ENCODE assay signal across 17 cellular contexts in genomic region chr21:39429445-39429844, GRCh38. TPM values are rescaled to one million over a fixed set of nuclear protein-coding genes. Genes with fewer than 3 reads are reported as not detected.
A peak's percentile ranks its signal among the peaks of the same experiment; 100 is the strongest.
DNase-seq lines count a peak whose midpoint lies in the region; ATAC-seq, FAIRE-seq and TF ChIP-seq lines count a peak whose summit lies in the region.
"Had no signal": no experiment of that assay in that cellular context is flagged by ENCODE, and none has a peak within 500 bp of the region (broad histone marks: within the 10 kb centered on the region; RNA-seq: fewer than 3 reads in every experiment).

No MANE protein-coding gene starts in this region.

- no peak overlapping the region for H2BK120ac ChIP-seq in H1 (replicated peaks; ENCODE audit: low read depth, low read length)

- WGBS in right cardiac atrium, result 95% methylated on average over 2 of the region's 2 CpGs
- WGBS in H1 (ENCODE audit: extremely low coverage in 1 of 2, insufficient coverage in 1 of 2, insufficient read length in 1 of 2, insufficient replicate concordance in 2 of 2, low coverage in 1 of 2, low lambda C conversion rate in 2 of 2, missing lambda C conversion rate in 1 of 2), 2 experiments, result 95% methylated on average over 2 of the region's 2 CpGs; no CpG with 5 or more reads in 1 of the 2 experiments

- TF ChIP-seq RAD21 in H1 (IDR thresholded peaks at IDR 0.05 in 1 of 2, conservative IDR thresholded peaks at IDR 0.05 in 1 of 2; ENCODE audit: low read depth in 2 of 2, low read length in 2 of 2), result no peak

- no peak overlapping the region for H3K9ac ChIP-seq in H1 (replicated peaks in 1 of 4; ENCODE audit: extremely low read depth in 1 of 4, low read depth in 3 of 4, low read length in 3 of 4)
- H3K9ac ChIP-seq: BLaER1 had no signal

- H3K4me3 Mint-ChIP-seq in CD8-positive, alpha-beta memory T cell, result no peak overlapping the region
- H3K4me3 Mint-ChIP-seq: CD14-positive monocyte; CD4-positive, alpha-beta memory T cell had no signal

- 0 out of 2 replicates have a peak overlapping the region, but pooled peaks have one; percentile 36 for H2BK15ac ChIP-seq in H1 (ENCODE audit: low read length)

- 0 out of 2 replicates have a peak overlapping the region, but pooled peaks have one; percentile 26 for H2BK5ac ChIP-seq in H1 (ENCODE audit: low read depth, low read length)

- H3K36me3 Mint-ChIP-seq in CD8-positive, alpha-beta memory T cell, result no peaks in the 10 kb centered on the region
- H3K36me3 Mint-ChIP-seq: CD14-positive monocyte; CD4-positive, alpha-beta memory T cell had no signal

- H3K4me2 ChIP-seq in H1 (ENCODE audit: insufficient read depth in 1 of 2, low read depth in 2 of 2, low read length in 2 of 2), result no peak overlapping the region
- H3K4me2 ChIP-seq: BLaER1 had no signal

- no peaks in the 10 kb centered on the region for H3K79me1 ChIP-seq in H1 (ENCODE audit: low read depth, low read length)

- H4K20me1 ChIP-seq in H1 (replicated peaks in 1 of 2; ENCODE audit: control insufficient read depth in 1 of 2, insufficient read depth in 2 of 2, low read length in 2 of 2), result no peaks in the 10 kb centered on the region
- H4K20me1 ChIP-seq: BLaER1 had no signal

- H3K4me1 ChIP-seq in cardiac muscle cell (ENCODE audit: low read depth), result peaks cover 11% of the 10 kb centered on the region
- H3K4me1 ChIP-seq in right cardiac atrium (ENCODE audit: control insufficient read depth, insufficient read depth, low read length), result no peaks in the 10 kb centered on the region
- H3K4me1 ChIP-seq in H1 (replicated peaks in 1 of 4; ENCODE audit: control insufficient read depth in 3 of 4, insufficient read depth in 4 of 4, low read length in 3 of 4), result peaks cover 0 to 10% (median 5%) of the 10 kb centered on the region in 4 experiments; a peak in 4 of 7 replicates
- H3K4me1 ChIP-seq in CD8-positive, alpha-beta memory T cell (ENCODE audit: insufficient read depth, low read length), result no peaks in the 10 kb centered on the region
- H3K4me1 ChIP-seq: BLaER1 had no signal

- no peak overlapping the region for H2AFZ ChIP-seq in H1 (ENCODE audit: low read length)

- H2BK12ac ChIP-seq in H1 (ENCODE audit: low read depth, low read length), result peak overlapping the region; percentile 4; the same call in 1 of the 2 replicates

- H3K36me3 ChIP-seq in cardiac muscle cell (no peaks in the 10 kb centered on the region), H1 (ENCODE audit: control insufficient read depth in 2 of 4, insufficient read depth in 4 of 4, low read length in 3 of 4) (no peaks in the 10 kb centered on the region)
- H3K36me3 ChIP-seq in CD8-positive, alpha-beta memory T cell (ENCODE audit: insufficient read depth, low read length), result no peaks in the 10 kb centered on the region
- H3K36me3 ChIP-seq: BLaER1 had no signal

- H3K4me3 ChIP-seq in cardiac muscle cell (no peak overlapping the region), right cardiac atrium (ENCODE audit: low read length) (no peak overlapping the region), H1 (ENCODE audit: extremely low read depth in 1 of 4, insufficient read depth in 2 of 4, low read depth in 3 of 4, low read length in 4 of 4) (no peak overlapping the region)
- no peak overlapping the region for H3K4me3 ChIP-seq in CD8-positive, alpha-beta memory T cell (ENCODE audit: low read length)
- H3K4me3 ChIP-seq: BLaER1 had no signal

- H3K56ac ChIP-seq in H1 (replicated peaks; ENCODE audit: insufficient read length, low read depth, low read length), result no peak overlapping the region

- H2AK5ac ChIP-seq in H1 (ENCODE audit: low read depth, low read length), result no peak overlapping the region

- H3K27ac ChIP-seq in cardiac muscle cell (peak overlapping the region; percentile 74), right cardiac atrium (ENCODE audit: low read length) (no peak overlapping the region), H1 (ENCODE audit: low read depth, low read length) (no peak overlapping the region)
- no peak overlapping the region for H3K27ac ChIP-seq in CD8-positive, alpha-beta memory T cell (ENCODE audit: low read depth, low read length)
- H3K27ac ChIP-seq: BLaER1 had no signal

- no peak overlapping the region for H3K27ac Mint-ChIP-seq in CD8-positive, alpha-beta memory T cell
- H3K27ac Mint-ChIP-seq: CD14-positive monocyte; CD4-positive, alpha-beta memory T cell had no signal

- H4K8ac ChIP-seq in H1 (ENCODE audit: extremely low read depth, insufficient read depth, low read length), result no peak overlapping the region

- no peaks in the 10 kb centered on the region for H3K4me1 Mint-ChIP-seq in CD8-positive, alpha-beta memory T cell
- H3K4me1 Mint-ChIP-seq: CD14-positive monocyte; CD4-positive, alpha-beta memory T cell had no signal

- no peak for TF ChIP-seq EP300 in H1 (IDR thresholded peaks at IDR 0.05; ENCODE audit: borderline replicate concordance in 1 of 2, low read depth in 2 of 2, low read length in 2 of 2)

- H3K23me2 ChIP-seq in H1 (ENCODE audit: low read depth, low read length), result no peaks in the 10 kb centered on the region; the same call in 1 of the 2 replicates

- H3K18ac ChIP-seq in H1 (ENCODE audit: extremely low read depth, low read length), result no peak overlapping the region

- no peaks in the 10 kb centered on the region for H3K9me3 ChIP-seq in cardiac muscle cell (ENCODE audit: low read depth)
- no peaks in the 10 kb centered on the region for H3K9me3 ChIP-seq in right cardiac atrium (ENCODE audit: control insufficient read depth, low read length)
- H3K9me3 ChIP-seq in H1 (ENCODE audit: insufficient read depth in 2 of 2, low read depth in 1 of 2, low read length in 1 of 2), result no peaks in the 10 kb centered on the region
- no peaks in the 10 kb centered on the region for H3K9me3 ChIP-seq in CD8-positive, alpha-beta memory T cell (ENCODE audit: low read length)
- H3K9me3 ChIP-seq: BLaER1 had no signal

- FAIRE-seq in H1 (lab: Jason Lieb, UNC), result no peak

- no peak overlapping the region for H4K5ac ChIP-seq in H1 (ENCODE audit: insufficient read length, low read depth, low read length)

- no peaks in the 10 kb centered on the region for H3K9me3 Mint-ChIP-seq in CD8-positive, alpha-beta memory T cell
- H3K9me3 Mint-ChIP-seq: CD14-positive monocyte; CD4-positive, alpha-beta memory T cell; H9 had no signal

- no peak overlapping the region for H3K4ac ChIP-seq in H1 (replicated peaks; ENCODE audit: insufficient read length, low read depth, low read length)

- H2BK20ac ChIP-seq in H1 (ENCODE audit: low read length), result no peak overlapping the region

- ATAC-seq in right cardiac atrium (no peak), SK-N-SH treated with all-trans-retinoic acid at 6 μM for 48 hours (no peak), GM18520 (IDR thresholded peaks at IDR 0.05; ENCODE audit: unreplicated experiment) (no peak)

- no peak overlapping the region for H3K23ac ChIP-seq in H1 (ENCODE audit: insufficient read length)

- H4K91ac ChIP-seq in H1 (replicated peaks; ENCODE audit: insufficient read length, low read length), result no peak overlapping the region

- intact Hi-C loops in right cardiac atrium (cut with DNase I), result no loop called here

- H3K27me3 ChIP-seq in cardiac muscle cell, result no peaks in the 10 kb centered on the region
- no peaks in the 10 kb centered on the region for H3K27me3 ChIP-seq in right cardiac atrium (ENCODE audit: control insufficient read depth, insufficient read depth)
- H3K27me3 ChIP-seq in H1 (replicated peaks in 1 of 4; ENCODE audit: control insufficient read depth in 3 of 4, extremely low read depth in 1 of 4, insufficient read depth in 3 of 4, low read length in 3 of 4), result no peaks in the 10 kb centered on the region; a peak in 1 of 7 replicates
- H3K27me3 ChIP-seq in CD8-positive, alpha-beta memory T cell (ENCODE audit: insufficient read depth, low read length, poor library complexity, severe bottlenecking), result no peaks in the 10 kb centered on the region
- H3K27me3 ChIP-seq: BLaER1 had no signal

- no peak for DNase-seq in cardiac muscle cell (ENCODE audit: low read depth in 1 of 2, low spot score in 1 of 2)
- DNase-seq in right cardiac atrium, result no peak
- peak; percentile 38 for DNase-seq in amniotic epithelial cell (ENCODE audit: low read depth)
- DNase-seq in H1 (ENCODE audit: low read depth in 1 of 2, low spot score in 2 of 2), result no peak
- peak; percentile 49 for DNase-seq in renal cortical epithelial cell (ENCODE audit: low read depth)
- no peak for DNase-seq in CD8-positive, alpha-beta memory T cell
- DNase-seq: 8988T; Calu3; CD4-positive, alpha-beta memory T cell; DMS79 treated with DMSO at 0.1 percent for 48 hours; GF-D8; GOT3; H9 had no signal

- no peaks in the 10 kb centered on the region for H3K79me2 ChIP-seq in H1 (ENCODE audit: control insufficient read depth in 1 of 2, insufficient read depth in 2 of 2, low read length in 2 of 2)

- no peak for TF ChIP-seq POLR2A in H1 (IDR thresholded peaks at IDR 0.05; ENCODE audit: control extremely low read depth in 1 of 2, low read depth in 2 of 2, low read length in 2 of 2)

- TF ChIP-seq CTCF in cardiac muscle cell (IDR thresholded peaks at IDR 0.05; ENCODE audit: low read depth, low read length), result no peak
- no peak for TF ChIP-seq CTCF in H1 (IDR thresholded peaks at IDR 0.05; ENCODE audit: control extremely low read depth in 1 of 3, insufficient read depth in 1 of 3, low read depth in 1 of 3, low read length in 3 of 3)

- CTCF ChIA-PET in H1 (lab: Charles Lee; ENCODE audit: partially characterized antibody), result interaction anchor here (0.6 to 5.5 kb wide), 4 partner anchors 8 to 297 kb away, joined by 3 to 54 read pairs (median 6); no protein-coding TSS in a partner anchor
- CTCF ChIA-PET in CD8-positive, alpha-beta memory T cell (lab: Charles Lee), result no interaction called here

- POLR2A ChIA-PET in H1 (lab: Charles Lee; ENCODE audit: partially characterized antibody), result interaction anchor here (1.4 to 1.7 kb wide), 3 partner anchors 10 to 16 kb away, joined by 4 to 6 read pairs (median 4); no protein-coding TSS in a partner anchor
- POLR2A ChIA-PET in CD8-positive, alpha-beta memory T cell (lab: Charles Lee), result no interaction called here

- peaks cover 8 to 12% of the 10 kb centered on the region in 2 donors for H3K27me3 Mint-ChIP-seq in CD8-positive, alpha-beta memory T cell

- no peak overlapping the region for H3K14ac ChIP-seq in H1 (ENCODE audit: insufficient read length)

RNA-seq across cellular contexts. Expression of gene LCA5L, which starts 16.1 kb away (rescaled TPM):
- total RNA-seq in cardiac muscle cell, result 2.0 and 2.9 TPM in 2 replicates
- polyA plus RNA-seq in cardiac muscle cell, result 3.4 and 5.0 TPM in 2 replicates
- 1 to 10 TPM in 3 of 4 donors, under 1 TPM in 1; 0.59 to 1.3 (median 1.2) TPM for total RNA-seq in right cardiac atrium
- 0.50 TPM for polyA plus RNA-seq in right cardiac atrium
- 0.57 and 0.84 TPM in 2 replicates for total RNA-seq in H1 (2021; fragmentation: NEBNext Ultra II Directional; extraction: Animal tissue kit (Norgen Biotek cat#: 25700))
- polyA plus RNA-seq in H1 (2011; rRNA removed), result 0.11 and 0.20 TPM in 2 replicates
- 0.26 TPM for polyA plus RNA-seq in H1 (2011; cell fraction: cytosol; rRNA removed)
- 0.37 TPM for polyA plus RNA-seq in H1 (2011; cell fraction: nucleus; rRNA removed)
- 0.17 to 0.66 TPM (median 0.45 TPM) in 4 replicates for polyA plus RNA-seq in H1 (2012, experiment 1 of 2)
- polyA plus RNA-seq in H1 (2012, experiment 2 of 2), result not detected
- polyA plus RNA-seq in H1 (2013, experiment 1 of 2), result 0.65 TPM
- polyA plus RNA-seq in H1 (2013, experiment 2 of 2), result 0.61 TPM
- polyA minus RNA-seq in H1 (2011; rRNA and poly(A)+ RNA removed), result 0.24 and 0.38 TPM in 2 replicates
- not detected for polyA minus RNA-seq in H1 (2011; cell fraction: cytosol; rRNA and poly(A)+ RNA removed)
- not detected for polyA minus RNA-seq in H1 (2011; cell fraction: nucleus; rRNA and poly(A)+ RNA removed)
- 3.1 and 3.6 TPM in 2 replicates for total RNA-seq in renal cortical epithelial cell
- total RNA-seq in CD8-positive, alpha-beta memory T cell, result under 1 TPM; 0.13 to 0.33 TPM
- 0.25 TPM for polyA plus RNA-seq in CD8-positive, alpha-beta memory T cell
- total RNA-seq: CD4-positive, alpha-beta memory T cell had no signal
- polyA plus RNA-seq: CD14-positive monocyte; CD4-positive, alpha-beta memory T cell had no signal

RNA-seq across cellular contexts. Expression of gene SH3BGR, which starts 22.3 kb away (rescaled TPM):
- total RNA-seq in cardiac muscle cell (116 and 168 TPM in 2 replicates), right cardiac atrium (10 to 100 TPM; 89.1 to 95.8 (median 93.5) TPM), renal cortical epithelial cell (2.1 TPM in 1 of 2 replicates, not detected in the other)
- polyA plus RNA-seq in cardiac muscle cell (326 TPM in 2 replicates), right cardiac atrium (119 TPM), H1 (2011; rRNA removed) (2.1 and 8.2 TPM in 2 replicates)
- total RNA-seq in H1 (2021; fragmentation: NEBNext Ultra II Directional; extraction: Animal tissue kit (Norgen Biotek cat#: 25700)), result 5.5 and 5.9 TPM in 2 replicates
- polyA plus RNA-seq in H1 (2011; cell fraction: cytosol; rRNA removed), result 1.4 TPM
- polyA plus RNA-seq in H1 (2011; cell fraction: nucleus; rRNA removed), result 0.71 TPM
- 2.8 to 3.3 TPM (median 3.1 TPM) in 4 replicates for polyA plus RNA-seq in H1 (2012, experiment 1 of 2)
- polyA plus RNA-seq in H1 (2012, experiment 2 of 2), result 1.2 TPM
- 10.1 TPM for polyA plus RNA-seq in H1 (2013, experiment 1 of 2)
- polyA plus RNA-seq in H1 (2013, experiment 2 of 2), result 9.7 TPM
- polyA minus RNA-seq in H1 (2011; rRNA and poly(A)+ RNA removed), result 1.3 and 1.9 TPM in 2 replicates
- polyA minus RNA-seq in H1 (2011; cell fraction: cytosol; rRNA and poly(A)+ RNA removed), result not detected
- polyA minus RNA-seq in H1 (2011; cell fraction: nucleus; rRNA and poly(A)+ RNA removed), result 1.00 TPM
- 1 to 10 TPM; 4.5 to 5.8 TPM for total RNA-seq in CD8-positive, alpha-beta memory T cell
- polyA plus RNA-seq in CD8-positive, alpha-beta memory T cell, result 1.6 TPM

Comparison
In these comparisons a context has a peak if more than half of its experiments do, and no peak if none do; other contexts are left out.
1. DNase-seq: peak in amniotic epithelial cell (single experiment) and renal cortical epithelial cell (single experiment); none in cardiac muscle cell (0 of 2), right cardiac atrium (0 of 3), H1 (0 of 2) and CD8-positive, alpha-beta memory T cell (0 of 5).
2. RNA of gene SH3BGR, which starts 22.3 kb away (total RNA-seq): 116 to 168 TPM in cardiac muscle cell and 89.1 to 95.8 TPM in right cardiac atrium; 5.5 to 5.9 TPM in H1, 4.5 to 5.8 TPM in CD8-positive, alpha-beta memory T cell and 2.1 TPM in renal cortical epithelial cell; every median in the first group is over 10 times any median in the second.